In the genomic region with DNA sequence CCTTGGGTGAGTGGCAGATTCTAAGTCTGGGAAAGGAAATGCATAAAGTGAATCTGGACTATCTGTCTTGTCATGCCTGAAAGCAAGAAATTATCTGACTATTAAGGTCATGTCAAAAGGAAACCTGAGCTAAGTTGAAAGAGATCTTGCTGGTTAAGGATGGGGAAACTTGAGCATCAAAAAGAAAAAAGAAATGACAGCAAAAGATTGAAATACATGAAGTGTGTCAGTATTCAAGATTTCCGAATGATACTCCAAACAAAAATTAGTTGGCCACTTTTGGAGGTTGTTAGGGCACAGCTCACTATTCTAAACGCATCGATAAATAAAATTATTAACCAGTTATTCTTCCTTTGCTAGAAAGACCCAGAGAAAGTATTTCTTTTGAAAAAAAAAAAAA, we compare ENCODE assay signal across 36 cellular contexts.
"Had no signal": no experiment of that assay in that cellular context is flagged by ENCODE, and none has a peak within 500 bp of the region (broad histone marks: within the 10 kb centered on the region; RNA-seq: fewer than 3 reads in every experiment).

No MANE protein-coding gene starts in this region.

- DNase-seq: Karpas-422, Kasumi-1, MG63, MM.1S, MV-4-11, NCI-H1048, NCI-H1092, NCI-H1092 treated with DMSO at 0.1 percent for 48 hours, NCI-H1105, NCI-H1105 treated with DMSO at 0.1 percent for 48 hours, NCI-H1417, NCI-H1417 treated with DMSO at 0.1 percent for 48 hours, NCI-H1436, NCI-H1436 treated with DMSO at 0.1 percent for 48 hours, NCI-H146, NCI-H1694, NCI-H1694 treated with DMSO at 0.1 percent for 48 hours, NCI-H187, NCI-H187 treated with DMSO at 0.1 percent for 48 hours, NCI-H1930, NCI-H2029, NCI-H2029 treated with DMSO at 0.1 percent for 48 hours, NCI-H2081, NCI-H2081 treated with DMSO at 0.1 percent for 48 hours, NCI-H2107, NCI-H2171, NCI-H2171 treated with DMSO at 0.1 percent for 48 hours, NCI-H2227 treated with DMSO at 0.1 percent for 48 hours, NCI-H226, NCI-H345, NCI-H446, NCI-H446 treated with DMSO at 0.1 percent for 48 hours, NCI-H510A, NCI-H510A treated with DMSO at 0.1 percent for 48 hours, NCI-H524 had no signal

- H3K4me3 ChIP-seq: MG63 had no signal

- H3K36me3 ChIP-seq: MG63 had no signal

- H3K9ac ChIP-seq: KMS-11 had no signal

- H3K4me2 ChIP-seq: KMS-11 had no signal

- H3K27me3 ChIP-seq: MG63 had no signal

- H3K27ac ChIP-seq: KMS-11 had no signal
